Comparison of ENCODE assay signal across 12 cellular contexts in genomic region chr14:75247286-75247922, GRCh38. TPM values are rescaled to one million over a fixed set of nuclear protein-coding genes. Genes with fewer than 3 reads are reported as not detected.
DNase-seq lines count a peak whose midpoint lies in the region; ATAC-seq and TF ChIP-seq lines count a peak whose summit lies in the region.
"Had no signal": no experiment of that assay in that cellular context is flagged by ENCODE, and none has a peak within 500 bp of the region (broad histone marks: within the 10 kb centered on the region; RNA-seq: fewer than 3 reads in every experiment).

No MANE protein-coding gene starts in this region.

- CTCF ChIA-PET in activated CD4-positive, alpha-beta memory T cell treated with anti-CD3 and anti-CD28 coated beads for 36 hours (lab: Charles Lee) = interaction anchor here (0.7 to 5.6 kb wide), 4 partner anchors 12 to 613 kb away, joined by 3 to 31 read pairs (median 3); no protein-coding TSS in a partner anchor

- no peaks in the 10 kb centered on the region for H3K36me3 ChIP-seq in effector memory CD4-positive, alpha-beta T cell (ENCODE audit: control insufficient read depth, insufficient read depth, low read length)
- H3K36me3 ChIP-seq: heart left ventricle, prostate gland had no signal

- H3K27me3 ChIP-seq in effector memory CD4-positive, alpha-beta T cell (replicated peaks; ENCODE audit: control insufficient read depth, insufficient read depth, low read length, poor library complexity, severe bottlenecking) = no peaks in the 10 kb centered on the region
- H3K27me3 ChIP-seq: heart left ventricle had no signal

- H3K27me3 Mint-ChIP-seq in activated CD4-positive, alpha-beta memory T cell treated with anti-CD3 and anti-CD28 coated beads for 36 hours = peaks cover 4% of the 10 kb centered on the region
- peaks cover 3% of the 10 kb centered on the region for H3K27me3 Mint-ChIP-seq in type B pancreatic cell

- H3K27ac ChIP-seq in effector memory CD4-positive, alpha-beta T cell (ENCODE audit: insufficient read depth, low read length, poor library complexity, severe bottlenecking) = peak overlapping the region; percentile 67
- H3K27ac ChIP-seq: heart left ventricle, prostate gland had no signal

- no peak for ATAC-seq in HG03025 (IDR thresholded peaks at IDR 0.05; ENCODE audit: low FRiP score, unreplicated experiment)
- ATAC-seq: heart left ventricle had no signal

- H3K4me1 ChIP-seq in effector memory CD4-positive, alpha-beta T cell (ENCODE audit: control insufficient read depth, insufficient read depth, low read length, poor library complexity, severe bottlenecking) = peaks cover 51% of the 10 kb centered on the region
- H3K4me1 ChIP-seq: prostate gland had no signal

- no peaks in the 10 kb centered on the region for H3K36me3 Mint-ChIP-seq in activated CD4-positive, alpha-beta memory T cell treated with anti-CD3 and anti-CD28 coated beads for 36 hours
- no peaks in the 10 kb centered on the region for H3K36me3 Mint-ChIP-seq in type B pancreatic cell

- H3K27ac Mint-ChIP-seq in activated CD4-positive, alpha-beta memory T cell treated with anti-CD3 and anti-CD28 coated beads for 36 hours = peak overlapping the region; percentile 50
- no peak overlapping the region for H3K27ac Mint-ChIP-seq in type B pancreatic cell

- intact Hi-C loops in activated CD4-positive, alpha-beta memory T cell treated with anti-CD3 and anti-CD28 coated beads for 36 hours (cut with micrococcal nuclease) = loop anchor here (1.0 to 5.0 kb wide), 6 partner anchors 17 to 755 kb away; partner anchors contain the start of genes BATF, ISCA2 and NPC2

- H3K9me3 Mint-ChIP-seq in activated CD4-positive, alpha-beta memory T cell treated with anti-CD3 and anti-CD28 coated beads for 36 hours = no peaks in the 10 kb centered on the region
- H3K9me3 Mint-ChIP-seq in type B pancreatic cell = no peaks in the 10 kb centered on the region

- H3K9me3 ChIP-seq in effector memory CD4-positive, alpha-beta T cell (ENCODE audit: control insufficient read depth, low read length) = no peaks in the 10 kb centered on the region
- H3K9me3 ChIP-seq: heart left ventricle, prostate gland had no signal

- peaks cover 55% of the 10 kb centered on the region for H3K4me1 Mint-ChIP-seq in activated CD4-positive, alpha-beta memory T cell treated with anti-CD3 and anti-CD28 coated beads for 36 hours (ENCODE audit: low read depth)
- H3K4me1 Mint-ChIP-seq in type B pancreatic cell (ENCODE audit: unreplicated experiment) = peaks cover 20% of the 10 kb centered on the region

- POLR2A ChIA-PET in activated CD4-positive, alpha-beta memory T cell treated with anti-CD3 and anti-CD28 coated beads for 36 hours (lab: Charles Lee) = interaction anchor here (0.6 to 2.4 kb wide), 6 partner anchors 9 to 121 kb away, joined by 3 to 19 read pairs (median 4); partner anchors contain the start of genes FOS and NEK9

- TF ChIP-seq CTCF in GM20000 (IDR thresholded peaks at IDR 0.05; ENCODE audit: extremely low read depth, missing control alignments) = no peak
- TF ChIP-seq CTCF in type B pancreatic cell (conservative IDR thresholded peaks at IDR 0.05) = no peak

- peak overlapping the region; percentile 9 for H3K4me3 Mint-ChIP-seq in activated CD4-positive, alpha-beta memory T cell treated with anti-CD3 and anti-CD28 coated beads for 36 hours
- no peak overlapping the region for H3K4me3 Mint-ChIP-seq in type B pancreatic cell

- DNase-seq in GM20000 (ENCODE audit: low spot score) (peak; percentile 34), type B pancreatic cell (ENCODE audit: extremely low spot score, unreplicated experiment) (no peak), ecto neural progenitor cell (ENCODE audit: low spot score) (no peak), nucleus accumbens (lab: John Stamatoyannopoulos, UW) (no peak)
- DNase-seq in activated CD4-positive, alpha-beta memory T cell treated with anti-CD3 and anti-CD28 coated beads for 36 hours = peak; percentile 85
- DNase-seq in effector memory CD4-positive, alpha-beta T cell = peak; percentile 62 to 68 (median 66)
- DNase-seq in stimulated activated CD8-positive, alpha-beta memory T cell treated with anti-CD3 and anti-CD28 coated beads, Interleukin-15, amount 100 ng/mL, for 1 hour (ENCODE audit: low read depth) = peak; percentile 30
- DNase-seq: GDM1, heart left ventricle, NCI-H1436 treated with DMSO at 0.1 percent for 48 hours had no signal

- H3K4me3 ChIP-seq in effector memory CD4-positive, alpha-beta T cell (ENCODE audit: insufficient read depth, low read depth, low read length, poor library complexity, severe bottlenecking) = peak overlapping the region; percentile 5
- H3K4me3 ChIP-seq: prostate gland had no signal

RNA-seq across cellular contexts. Expression of gene FOS, which starts 31.2 kb away (rescaled TPM):
- total RNA-seq in activated CD4-positive, alpha-beta memory T cell treated with anti-CD3 and anti-CD28 coated beads for 36 hours = 10 to 100 TPM; 21.1 to 26.7 TPM
- total RNA-seq in type B pancreatic cell (ENCODE audit: low replicate concordance) = 214 and 974 TPM in 2 replicates

Comparison
In these comparisons a context has a peak if more than half of its experiments do, and no peak if none do; other contexts are left out.
1. DNase-seq: peak in GM20000 (single experiment), activated CD4-positive, alpha-beta memory T cell treated with anti-CD3 and anti-CD28 coated beads for 36 hours (single experiment), effector memory CD4-positive, alpha-beta T cell (3 of 3) and stimulated activated CD8-positive, alpha-beta memory T cell treated with anti-CD3 and anti-CD28 coated beads, Interleukin-15, amount 100 ng/mL, for 1 hour (single experiment); none in type B pancreatic cell (single experiment), ecto neural progenitor cell (single experiment) and nucleus accumbens (0 of 56).